In genomic region chr6:164439331-164439730, GRCh38 we compare ENCODE assay signal across 28 cellular contexts.
"Had no signal": no experiment of that assay in that cellular context is flagged by ENCODE, and none has a peak within 500 bp of the region (broad histone marks: within the 10 kb centered on the region; RNA-seq: fewer than 3 reads in every experiment).

No MANE protein-coding gene starts in this region.

- H3K27me3 Mint-ChIP-seq: dendritic cell treated with granulocyte-macrophage colony-stimulating factor and Interleukin-4, amounts not matched to agents 40 ng/mL and 50 ng/mL, for 4 days; effector memory CD8-positive, alpha-beta T cell had no signal

- FAIRE-seq: colon, endometrium, frontal cortex had no signal

- H3K4me3 Mint-ChIP-seq: dendritic cell treated with granulocyte-macrophage colony-stimulating factor and Interleukin-4, amounts not matched to agents 40 ng/mL and 50 ng/mL, for 4 days; effector memory CD8-positive, alpha-beta T cell; endodermal cell had no signal

- H3K4me1 ChIP-seq: colonic mucosa, esophagus muscularis mucosa, esophagus squamous epithelium, foreskin keratinocyte, gastrocnemius medialis, gastroesophageal sphincter, heart right ventricle had no signal

- ATAC-seq: effector memory CD8-positive, alpha-beta T cell; esophagus mucosa; foreskin keratinocyte; gastrocnemius medialis; gastroesophageal sphincter; heart left ventricle; heart right ventricle had no signal

- DNase-seq: colonic mucosa; cortex of kidney; dorsolateral prefrontal cortex; effector CD4-positive, alpha-beta T cell; effector CD8-positive, alpha-beta T cell; effector memory CD4-positive, alpha-beta T cell; effector memory CD8-positive, alpha-beta T cell; endodermal cell; erythroblast; esophagus squamous epithelium; foreskin fibroblast; foreskin keratinocyte; foreskin melanocyte; gastrocnemius medialis; glutamatergic neuron; head of caudate nucleus; heart left ventricle; heart right ventricle had no signal

- H2AFZ ChIP-seq: hepatocyte had no signal

- H3K4me3 ChIP-seq: colonic mucosa, coronary artery, dorsolateral prefrontal cortex, esophagus muscularis mucosa, esophagus squamous epithelium, gastrocnemius medialis, gastroesophageal sphincter, heart left ventricle, heart right ventricle, hepatocyte had no signal

- H3K27me3 ChIP-seq: colonic mucosa, dorsolateral prefrontal cortex, esophagus muscularis mucosa, esophagus squamous epithelium, foreskin keratinocyte, gastrocnemius medialis, gastroesophageal sphincter, heart left ventricle, heart right ventricle, hepatocyte had no signal

- H3K9me3 ChIP-seq: colonic mucosa, gastrocnemius medialis had no signal

- H3K27ac ChIP-seq: colonic mucosa, coronary artery, dorsolateral prefrontal cortex, epithelial cell of prostate, esophagus muscularis mucosa, esophagus squamous epithelium, foreskin keratinocyte, gastrocnemius medialis, gastroesophageal sphincter, heart left ventricle, heart right ventricle, hepatocyte had no signal

- H3K4me1 Mint-ChIP-seq: endodermal cell had no signal

- H3K36me3 ChIP-seq: colonic mucosa, esophagus muscularis mucosa, esophagus squamous epithelium, gastrocnemius medialis, gastroesophageal sphincter, heart left ventricle, heart right ventricle had no signal

- H3K4me2 ChIP-seq: hepatocyte had no signal

- H3K27ac Mint-ChIP-seq: dendritic cell treated with granulocyte-macrophage colony-stimulating factor and Interleukin-4, amounts not matched to agents 40 ng/mL and 50 ng/mL, for 4 days; effector memory CD8-positive, alpha-beta T cell; endodermal cell had no signal

- H3K79me2 ChIP-seq: hepatocyte had no signal
